8 cellular contexts compared by ENCODE assay signal in the genomic region with DNA sequence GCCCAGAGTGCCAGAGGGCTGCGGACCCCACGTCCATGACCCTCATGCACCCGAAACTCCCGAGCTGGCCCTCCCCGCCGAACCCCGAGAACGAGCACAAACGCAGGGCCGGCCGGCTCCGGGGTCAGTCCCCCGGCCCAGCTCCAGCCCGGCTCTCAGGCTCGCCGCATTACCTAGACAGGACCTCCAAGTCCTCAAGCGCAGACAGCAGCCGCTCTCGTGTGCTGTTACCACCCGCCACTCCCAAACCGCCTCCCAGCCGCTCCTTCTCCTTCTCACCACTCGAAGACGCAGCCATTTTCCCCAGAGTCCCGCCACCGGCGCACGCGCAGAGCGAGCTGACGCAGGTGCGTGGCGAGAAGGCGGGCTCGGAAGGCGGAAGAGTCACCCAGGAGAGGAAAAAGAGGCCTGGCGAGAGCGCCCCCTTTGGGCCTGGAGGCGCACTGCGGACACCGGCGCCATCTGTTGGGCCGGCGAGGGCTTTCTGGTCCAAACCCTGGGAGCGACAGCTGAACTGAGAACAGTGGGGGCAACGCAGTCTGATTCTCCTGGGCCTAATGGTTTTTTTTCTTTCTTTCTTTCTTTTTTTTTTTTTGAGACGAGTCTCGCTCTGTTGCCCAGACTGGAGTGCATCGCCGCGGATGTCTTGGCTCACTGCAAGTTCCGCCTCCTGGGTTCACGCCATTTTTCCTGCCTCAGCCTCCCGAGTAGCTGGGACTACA. TPM values are rescaled to one million over a fixed set of nuclear protein-coding genes. Genes with fewer than 3 reads are reported as not detected.
DNase-seq lines count a peak whose midpoint lies in the region; ATAC-seq, FAIRE-seq and TF ChIP-seq lines count a peak whose summit lies in the region.

MED4 (minus strand) TSS at position 324 of the 722 bp plus-strand sequence; CDS start at position 298, 26 bp downstream.

- no peaks in the 10 kb centered on the region for H3K9me3 ChIP-seq in heart left ventricle

- H3K27ac ChIP-seq in adipose tissue (ENCODE audit: low read depth, low read length), result no peak within 1 kb of the TSS
- peak within 1 kb of the TSS; percentile 78 to 95 (median 88) for H3K27ac ChIP-seq in heart left ventricle

- TF ChIP-seq CTCF in heart left ventricle (IDR thresholded peaks at IDR 0.05) (peak; percentile 98 to 100 (median 99)), type B pancreatic cell (conservative IDR thresholded peaks at IDR 0.05) (peak; percentile 100)

- FAIRE-seq in GM12891 (lab: Jason Lieb, UNC), result peak; percentile 98

- peak; percentile 94 for TF ChIP-seq POLR2A in GM12891 (IDR thresholded peaks at IDR 0.05; ENCODE audit: low read depth, low read length)
- TF ChIP-seq POLR2A in heart left ventricle (IDR thresholded peaks at IDR 0.05), result peak in 1 of 2 donors; percentile 77

- H3K27me3 Mint-ChIP-seq in type B pancreatic cell, result no peaks in the 10 kb centered on the region

- peak; percentile 91 for ATAC-seq in HG02840 (IDR thresholded peaks at IDR 0.05; ENCODE audit: low FRiP score, unreplicated experiment)
- peak; percentile 94 to 99 (median 98) for ATAC-seq in heart left ventricle

- intact Hi-C loops in heart left ventricle (cut with DNase I), result loop anchor here in 8 of 10 donors (1.0 to 10.0 kb wide), 9 partner anchors 31 to 490 kb away; partner anchors contain the start of genes ITM2B (in 7 of the 8), RB1 (in 2 of the 8) and NUDT15 (in 1 of the 8)

- H3K27me3 ChIP-seq in heart left ventricle, result no peaks in the 10 kb centered on the region

- peaks cover 3% of the 10 kb centered on the region for H3K9me3 Mint-ChIP-seq in type B pancreatic cell

- peak within 1 kb of the TSS; percentile 93 for H3K4me3 Mint-ChIP-seq in type B pancreatic cell

- no peaks in the 10 kb centered on the region for H3K36me3 Mint-ChIP-seq in type B pancreatic cell

- H3K36me3 ChIP-seq in heart left ventricle, result peaks cover 0 to under 1% (median 0%) of the 10 kb centered on the region in 9 donors

- H3K4me1 ChIP-seq in heart left ventricle, result peaks cover 0 to 47% (median 34%) of the 10 kb centered on the region in 12 donors

- peak within 1 kb of the TSS; percentile 65 to 99 (median 90) for H3K4me3 ChIP-seq in heart left ventricle

- peaks cover 25% of the 10 kb centered on the region for H3K4me1 Mint-ChIP-seq in type B pancreatic cell (ENCODE audit: unreplicated experiment)

- peak within 1 kb of the TSS; percentile 77 for H3K27ac Mint-ChIP-seq in type B pancreatic cell

- 8 to 10% (median 9%) methylated on average over 52 to 54 of the region's 54 CpGs for WGBS in adipose tissue, 3 donors
- 7 to 13% (median 10%) methylated on average over 38 to 54 of the region's 54 CpGs for WGBS in heart left ventricle, 4 donors

- DNase-seq in GM12891 (ENCODE audit: insufficient read length, low spot score) (peak; percentile 92), NCI-H1436 (lab: John Stamatoyannopoulos, UW) (peak; percentile 72), T follicular helper cell (ENCODE audit: low read depth) (peak; percentile 95), heart left ventricle (peak; percentile 95 to 98 (median 96)), pons (ENCODE audit: low spot score) (peak; percentile 94), type B pancreatic cell (ENCODE audit: extremely low spot score, unreplicated experiment) (peak; percentile 98)

TF ChIP-seq in GM12891, 5 proteins besides CTCF, POLR2A, EP300 and RAD21:
- TF ChIP-seq POLR2AphosphoS5 (IDR thresholded peaks at IDR 0.05; ENCODE audit: low read depth, low read length), result peak; percentile 95
- no peak for TF ChIP-seq POU2F2 (IDR thresholded peaks at IDR 0.05; ENCODE audit: low read depth, low read length)
- TF ChIP-seq SPI1 (IDR thresholded peaks at IDR 0.05; ENCODE audit: low read depth, low read length), result peak; percentile 27; the same call in 1 of the 2 replicates
- TF ChIP-seq PAX5 (IDR thresholded peaks at IDR 0.05; ENCODE audit: insufficient read depth, low read length, severe bottlenecking), result peak; percentile 27
- TF ChIP-seq TAF1 (IDR thresholded peaks at IDR 0.05; ENCODE audit: low read depth, low read length), result peak; percentile 99

RNA-seq across cellular contexts. Expression of gene MED4, which starts in this region (rescaled TPM):
- 44.6 TPM for polyA plus RNA-seq in GM12891 (2012; ENCODE audit: low read depth, missing spikeins)
- 10 to 100 TPM; 24.6 to 68.5 (median 44.6) TPM for polyA plus RNA-seq in adipose tissue
- total RNA-seq in heart left ventricle, result 10 to 100 TPM; 24.9 to 50.3 (median 46.0) TPM
- polyA plus RNA-seq in heart left ventricle, result 10 to 100 TPM; 48.9 to 50.6 TPM
- total RNA-seq in type B pancreatic cell (ENCODE audit: low replicate concordance), result 44.0 and 53.1 TPM in 2 replicates
